Comparison of ENCODE assay signal across 22 cellular contexts in the genomic region with DNA sequence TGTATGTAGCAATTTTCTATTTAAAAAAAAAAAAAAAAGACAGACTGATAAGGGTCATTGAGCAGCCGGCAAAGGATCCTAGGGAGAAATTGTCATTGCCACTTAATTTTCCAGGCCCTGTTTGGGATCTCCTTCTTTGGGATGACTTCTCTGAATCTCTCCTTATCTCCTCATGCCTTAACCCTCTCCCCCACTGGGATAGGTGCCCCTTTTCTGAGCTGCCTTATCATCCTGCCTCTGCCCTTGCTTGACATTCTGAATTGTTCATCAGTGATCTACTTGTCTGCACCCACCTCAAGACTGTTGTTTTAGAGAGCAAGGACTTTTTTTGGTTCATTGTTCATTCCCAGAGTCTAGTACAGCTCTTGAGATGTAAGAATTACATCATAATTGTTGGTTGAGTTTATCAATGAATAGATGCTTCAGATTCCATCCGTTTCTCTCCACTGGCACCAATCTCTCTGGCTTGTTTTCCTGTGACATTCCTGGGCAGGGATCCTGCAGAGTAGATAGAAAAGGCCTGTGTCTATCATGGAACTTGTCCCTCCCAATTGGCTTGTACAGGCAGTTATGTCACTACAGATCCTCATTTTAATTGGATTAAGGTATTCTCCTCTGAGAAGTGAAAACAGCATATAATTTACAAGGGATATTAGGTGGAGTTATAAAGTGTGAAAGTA.
"Had no signal": no experiment of that assay in that cellular context is flagged by ENCODE, and none has a peak within 500 bp of the region (broad histone marks: within the 10 kb centered on the region; RNA-seq: fewer than 3 reads in every experiment).

No MANE protein-coding gene starts in this region.

- DNase-seq: activated CD4-positive, alpha-beta T cell treated with anti-CD3 and anti-CD28 coated beads, Interleukin-2, amount 50 U/mL, for 1 hour; activated naive CD4-positive, alpha-beta T cell treated with Interleukin-2 at 50 U/mL for 16 hours; cortex of kidney; effector CD4-positive, alpha-beta T cell; gastrocnemius medialis; left lung; mesenchymal stem cell; occipital lobe; right cardiac atrium; stimulated activated CD4-positive, alpha-beta T cell treated with anti-CD3 and anti-CD28 coated beads, Interleukin-4, amount 100 ng/mL, for 4 hours; stimulated activated CD8-positive, alpha-beta memory T cell treated with anti-CD3 and anti-CD28 coated beads, Interleukin-4, amount 100 ng/mL, for 48 hours; stimulated activated naive CD4-positive, alpha-beta T cell treated with Interleukin-2 at 50 U/mL for 16 hours; substantia nigra; T-helper 9 cell; transverse colon had no signal

- H3K4me3 ChIP-seq: ascending aorta, gastrocnemius medialis, left lung, smooth muscle cell, transverse colon, vagina had no signal

- H3K36me3 Mint-ChIP-seq: natural killer cell treated with Interleukin-12 subunit alpha and Interleukin-12 subunit beta and Interleukin-15 and Interleukin-18, amount 100 ng/mL, for 72 hours had no signal

- H3K4me1 Mint-ChIP-seq: central memory CD8-positive, alpha-beta T cell had no signal

- H3K27ac Mint-ChIP-seq: natural killer cell treated with Interleukin-12 subunit alpha and Interleukin-12 subunit beta and Interleukin-15 and Interleukin-18, amount 100 ng/mL, for 72 hours; progenitor cell of endocrine pancreas had no signal

- H3K4me3 Mint-ChIP-seq: central memory CD8-positive, alpha-beta T cell; natural killer cell treated with Interleukin-12 subunit alpha and Interleukin-12 subunit beta and Interleukin-15 and Interleukin-18, amount 100 ng/mL, for 72 hours had no signal

- H3K9me3 Mint-ChIP-seq: central memory CD8-positive, alpha-beta T cell had no signal

- ATAC-seq: activated CD4-positive, CD25-positive, alpha-beta regulatory T cell treated with anti-CD3 and anti-CD28 coated beads, Interleukin-2, amount 50 U/mL, for 24 hours; gastrocnemius medialis; left lung; natural killer cell treated with Interleukin-12 subunit alpha and Interleukin-12 subunit beta and Interleukin-15 and Interleukin-18, amount 100 ng/mL, for 72 hours had no signal
